In the genomic region with DNA sequence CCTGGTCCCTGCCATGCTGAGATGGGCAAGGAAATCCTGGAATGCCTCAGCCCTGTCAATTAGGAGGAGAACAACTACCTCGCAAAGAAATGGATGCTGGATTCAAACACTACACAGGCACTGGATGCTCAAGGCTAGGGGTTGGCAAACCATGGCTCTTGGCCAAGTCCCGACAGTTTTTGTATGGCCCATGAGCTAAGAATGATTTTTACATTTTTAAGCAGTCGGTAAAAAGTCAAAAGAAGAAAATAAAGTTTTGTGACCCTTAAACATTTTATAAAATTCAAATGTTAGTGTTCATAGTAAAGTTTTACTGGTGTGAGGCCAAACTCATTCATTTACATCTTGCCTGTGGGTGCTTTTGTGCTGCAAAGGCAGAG, we compare ENCODE assay signal across 1 cellular context.
TF ChIP-seq lines count a peak whose summit lies in the region.

No MANE protein-coding gene starts in this region.

TF ChIP-seq in SK-N-SH, 30 proteins besides CTCF, POLR2A, EP300 and RAD21 (continued from another document):
- TF ChIP-seq, protein P1, sequence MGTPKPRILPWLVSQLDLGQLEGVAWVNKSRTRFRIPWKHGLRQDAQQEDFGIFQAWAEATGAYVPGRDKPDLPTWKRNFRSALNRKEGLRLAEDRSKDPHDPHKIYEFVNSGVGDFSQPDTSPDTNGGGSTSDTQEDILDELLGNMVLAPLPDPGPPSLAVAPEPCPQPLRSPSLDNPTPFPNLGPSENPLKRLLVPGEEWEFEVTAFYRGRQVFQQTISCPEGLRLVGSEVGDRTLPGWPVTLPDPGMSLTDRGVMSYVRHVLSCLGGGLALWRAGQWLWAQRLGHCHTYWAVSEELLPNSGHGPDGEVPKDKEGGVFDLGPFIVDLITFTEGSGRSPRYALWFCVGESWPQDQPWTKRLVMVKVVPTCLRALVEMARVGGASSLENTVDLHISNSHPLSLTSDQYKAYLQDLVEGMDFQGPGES (IDR thresholded peaks at IDR 0.05; ENCODE audit: low read depth, low read length) = no peak
- TF ChIP-seq NFIC (IDR thresholded peaks at IDR 0.05; ENCODE audit: borderline replicate concordance) (no peak), NRF1 (IDR thresholded peaks at IDR 0.05; ENCODE audit: low read depth, low read length) (no peak), SMC3 (IDR thresholded peaks at IDR 0.05; ENCODE audit: low read depth, low read length) (no peak), ELF1 (IDR thresholded peaks at IDR 0.05) (no peak), POLR2AphosphoS5 (IDR thresholded peaks at IDR 0.05; ENCODE audit: low read depth, low read length) (no peak), JUND (IDR thresholded peaks at IDR 0.05) (no peak), TCF12 (IDR thresholded peaks at IDR 0.05) (no peak)
